ENCODE assay signal across 21 cellular contexts in the genomic region with DNA sequence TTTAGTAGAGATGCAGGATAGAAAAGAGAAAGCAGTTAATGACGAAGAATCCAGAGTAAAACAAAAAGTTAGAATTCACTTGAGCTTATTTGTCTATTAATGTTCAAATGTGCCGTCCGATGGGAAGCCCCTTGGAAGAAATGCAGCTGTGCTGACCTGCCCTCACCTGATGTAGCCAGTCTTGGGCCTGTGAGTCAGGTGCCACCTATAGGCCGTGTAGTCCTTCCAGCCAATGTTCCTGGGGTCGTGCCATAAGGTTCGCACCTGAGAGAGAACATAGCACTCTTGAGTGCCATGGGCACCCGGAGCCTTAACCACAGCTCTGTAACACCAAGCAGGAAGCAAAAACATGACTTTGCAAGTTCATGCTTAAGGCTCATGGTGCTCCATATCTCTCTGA. TPM values are rescaled to one million over a fixed set of nuclear protein-coding genes. Genes with fewer than 3 reads are reported as not detected.
"Had no signal": no experiment of that assay in that cellular context is flagged by ENCODE, and none has a peak within 500 bp of the region (broad histone marks: within the 10 kb centered on the region; RNA-seq: fewer than 3 reads in every experiment).

No MANE protein-coding gene starts in this region.

- H3K36me3 Mint-ChIP-seq: stimulated activated effector memory CD8-positive, alpha-beta T cell treated with anti-CD3 and anti-CD28 coated beads, Interleukin-12 subunit alpha, Interleukin-12 subunit beta, amount 100 ng/mL, for 72 hours had no signal

- H3K9me3 ChIP-seq: lower lobe of right lung, testis had no signal

- H3K4me3 ChIP-seq: cardiac muscle cell, dorsolateral prefrontal cortex, lower lobe of right lung, testis had no signal

- H3K27ac Mint-ChIP-seq: activated CD4-positive, alpha-beta T cell treated with anti-CD3 and anti-CD28 coated beads, Interleukin-2, amount 10 ng/mL, durations not matched to agents 24 days and 14 days; activated CD8-positive, alpha-beta T cell treated with anti-CD3 and anti-CD28 coated beads for 36 hours; activated naive CD8-positive, alpha-beta T cell; nephron progenitor cell; progenitor cell of endocrine pancreas; stimulated activated effector memory CD8-positive, alpha-beta T cell treated with anti-CD3 and anti-CD28 coated beads, Interleukin-12 subunit alpha, Interleukin-12 subunit beta, amount 100 ng/mL, for 72 hours; type B pancreatic cell had no signal

- H3K27me3 Mint-ChIP-seq: activated CD4-positive, alpha-beta T cell treated with anti-CD3 and anti-CD28 coated beads, Interleukin-2, amount 10 ng/mL, durations not matched to agents 24 days and 14 days; progenitor cell of endocrine pancreas; type B pancreatic cell had no signal

- DNase-seq: activated CD4-positive, alpha-beta T cell treated with anti-CD3 and anti-CD28 coated beads, Interleukin-2, amount 10 ng/mL, durations not matched to agents 24 days and 14 days; activated CD8-positive, alpha-beta T cell treated with anti-CD3 and anti-CD28 coated beads for 36 hours; activated gamma-delta T cell treated with Interleukin-2 at 50 U/mL for 16 hours; dorsolateral prefrontal cortex; hypothalamus; lower lobe of right lung; midbrain; nephron progenitor cell; nucleus accumbens; small intestine; stimulated activated CD4-positive, alpha-beta T cell treated with anti-CD3 and anti-CD28 coated beads, Interleukin-15, amount 100 ng/mL, for 24 hours; stimulated activated CD4-positive, alpha-beta T cell treated with anti-CD3 and anti-CD28 coated beads, Interleukin-4, amount 100 ng/mL, for 24 hours; T1000; testis had no signal

- H3K4me3 Mint-ChIP-seq: activated CD4-positive, alpha-beta T cell treated with anti-CD3 and anti-CD28 coated beads, Interleukin-2, amount 10 ng/mL, durations not matched to agents 24 days and 14 days; activated CD8-positive, alpha-beta T cell treated with anti-CD3 and anti-CD28 coated beads for 36 hours; activated naive CD8-positive, alpha-beta T cell; nephron progenitor cell; stimulated activated effector memory CD8-positive, alpha-beta T cell treated with anti-CD3 and anti-CD28 coated beads, Interleukin-12 subunit alpha, Interleukin-12 subunit beta, amount 100 ng/mL, for 72 hours; type B pancreatic cell had no signal

- H3K4me1 Mint-ChIP-seq: activated CD4-positive, alpha-beta T cell treated with anti-CD3 and anti-CD28 coated beads, Interleukin-2, amount 10 ng/mL, durations not matched to agents 24 days and 14 days; nephron progenitor cell; stimulated activated effector memory CD8-positive, alpha-beta T cell treated with anti-CD3 and anti-CD28 coated beads, Interleukin-12 subunit alpha, Interleukin-12 subunit beta, amount 100 ng/mL, for 72 hours had no signal

- ATAC-seq: activated CD8-positive, alpha-beta T cell treated with anti-CD3 and anti-CD28 coated beads for 36 hours; lower lobe of right lung; stimulated activated effector memory CD8-positive, alpha-beta T cell treated with anti-CD3 and anti-CD28 coated beads, Interleukin-12 subunit alpha, Interleukin-12 subunit beta, amount 100 ng/mL, for 72 hours had no signal

- H3K4me1 ChIP-seq: lower lobe of right lung, testis had no signal

- H3K27me3 ChIP-seq: cardiac muscle cell, dorsolateral prefrontal cortex, testis had no signal

- H3K9me3 Mint-ChIP-seq: activated CD8-positive, alpha-beta T cell treated with anti-CD3 and anti-CD28 coated beads for 36 hours had no signal

- H3K36me3 ChIP-seq: cardiac muscle cell, lower lobe of right lung had no signal

- H3K27ac ChIP-seq: cardiac muscle cell, epithelial cell of prostate, lower lobe of right lung, testis had no signal

RNA-seq across cellular contexts. Expression of a gene that starts 32.4 kb away (rescaled TPM):
- total RNA-seq: activated CD4-positive, alpha-beta T cell treated with anti-CD3 and anti-CD28 coated beads, Interleukin-2, amount 10 ng/mL, durations not matched to agents 24 days and 14 days; activated CD8-positive, alpha-beta T cell treated with anti-CD3 and anti-CD28 coated beads for 36 hours; progenitor cell of endocrine pancreas; T-helper 1 cell treated with Interleukin-12 subunit alpha and Interleukin-12 subunit beta and Interleukin-4 antibody, amounts not matched to agents 30 ng/mL and 1 ng/mL, for 36 hours had no signal
